1 cellular context compared by ENCODE assay signal in genomic region chr3:146653978-146654377, GRCh38.
TF ChIP-seq lines count a peak whose summit lies in the region.

No MANE protein-coding gene starts in this region.

TF ChIP-seq in WTC11, 78 proteins besides CTCF, POLR2A, EP300 and RAD21 (continued from another document):
- no peak for TF ChIP-seq MLX (CRISPR knock-in tag; IDR thresholded peaks at IDR 0.05)
- TF ChIP-seq USF1 (CRISPR knock-in tag; IDR thresholded peaks at IDR 0.05), result no peak
- TF ChIP-seq ZSCAN18 (CRISPR knock-in tag; IDR thresholded peaks at IDR 0.05), result no peak
- no peak for TF ChIP-seq SMAD3 (CRISPR knock-in tag; IDR thresholded peaks at IDR 0.05; ENCODE audit: borderline replicate concordance)
- no peak for TF ChIP-seq PRDM15 (CRISPR knock-in tag; IDR thresholded peaks at IDR 0.05)
